8 cellular contexts compared by ENCODE assay signal in the genomic region with DNA sequence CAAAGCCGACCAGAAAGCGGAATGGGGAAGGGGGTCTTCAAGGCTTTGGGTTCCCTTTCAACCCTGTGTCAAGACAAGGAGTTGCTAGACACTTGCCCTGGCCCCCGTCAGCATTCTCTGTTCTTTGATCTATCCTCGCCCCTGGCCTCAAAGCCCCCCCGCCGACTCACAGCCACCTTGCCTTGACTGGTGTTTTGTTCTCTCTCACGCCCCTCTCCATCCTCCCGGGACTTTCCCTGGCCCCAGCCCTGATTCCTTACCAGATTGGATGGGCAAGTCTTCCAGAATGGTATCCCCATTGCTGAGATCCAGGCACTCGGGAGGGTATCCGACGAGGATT. TPM values are rescaled to one million over a fixed set of nuclear protein-coding genes. Genes with fewer than 3 reads are reported as not detected.
DNase-seq lines count a peak whose midpoint lies in the region; ATAC-seq and TF ChIP-seq lines count a peak whose summit lies in the region.

No MANE protein-coding gene starts in this region.

- 1% methylated on average over 11 of the region's 11 CpGs for WGBS in prostate gland

- ATAC-seq in GM21423 (IDR thresholded peaks at IDR 0.05; ENCODE audit: unreplicated experiment) (no peak), HG02840 (IDR thresholded peaks at IDR 0.05; ENCODE audit: low FRiP score, unreplicated experiment) (no peak)

- no peak for TF ChIP-seq POLR2A in prostate gland (IDR thresholded peaks at IDR 0.05)

- in situ Hi-C loops in GM13976 (cut with MboI; ENCODE audit: low sequenced_read_pairs, unreplicated experiment) = no loop called here

- DNase-seq in NCI-H1092 (lab: John Stamatoyannopoulos, UW) (peak; percentile 34), NCI-H1092 treated with DMSO at 0.1 percent for 48 hours (lab: John Stamatoyannopoulos, UW) (no peak), fibroblast of pulmonary artery (ENCODE audit: low read depth) (no peak), prostate gland (ENCODE audit: low spot score) (no peak), GM13976 (ENCODE audit: low spot score) (no peak)

- intact Hi-C loops in prostate gland (cut with DNase I) = no loop called here

- no peaks in the 10 kb centered on the region for H3K4me1 ChIP-seq in prostate gland (replicated peaks)

- peak overlapping the region; percentile 89 for H3K4me3 ChIP-seq in WI38 (ENCODE audit: low read depth, low read length)
- peak overlapping the region; percentile 100 for H3K4me3 ChIP-seq in fibroblast of pulmonary artery (replicated peaks; ENCODE audit: low read depth, low read length)
- H3K4me3 ChIP-seq in prostate gland = peak overlapping the region; percentile 75 to 87

- H3K27ac ChIP-seq in prostate gland = peak overlapping the region; percentile 89 to 95

- no peaks in the 10 kb centered on the region for H3K27me3 ChIP-seq in prostate gland (replicated peaks; ENCODE audit: insufficient read depth)

- H3K36me3 ChIP-seq in prostate gland = no peaks in the 10 kb centered on the region

- no peaks in the 10 kb centered on the region for H3K9me3 ChIP-seq in prostate gland

- TF ChIP-seq CTCF in WI38 (IDR thresholded peaks at IDR 0.05; ENCODE audit: low read depth, low read length) = no peak
- TF ChIP-seq CTCF in fibroblast of pulmonary artery (IDR thresholded peaks at IDR 0.05; ENCODE audit: low read length, missing control alignments) = no peak
- TF ChIP-seq CTCF in prostate gland (IDR thresholded peaks at IDR 0.05) = no peak
- no peak for TF ChIP-seq CTCF in GM13976 (IDR thresholded peaks at IDR 0.05; ENCODE audit: borderline replicate concordance, control extremely low read depth, extremely low read depth, insufficient read depth, missing control alignments)

RNA-seq across cellular contexts. Expression of a gene that starts 0.6 kb away (rescaled TPM):
- 10 to 100 TPM in 1 of 2 donors, 1 to 10 TPM in 1; 6.2 to 10.8 TPM for total RNA-seq in prostate gland

RNA-seq across cellular contexts. Expression of a gene that starts 2.7 kb away (rescaled TPM):
- total RNA-seq in prostate gland = 1 to 10 TPM; 5.6 to 6.1 TPM

RNA-seq across cellular contexts. Expression of a gene that starts 17.8 kb away (rescaled TPM):
- total RNA-seq in prostate gland = 100 to 1,000 TPM in 1 of 2 donors, 10 to 100 TPM in 1; 36.5 to 107 TPM

RNA-seq across cellular contexts. Expression of a gene that starts 38.3 kb away (rescaled TPM):
- total RNA-seq in prostate gland = under 1 TPM in 1 of 2 donors, not detected in 1; 0.23 TPM

RNA-seq across cellular contexts. Expression of a gene that starts 53.6 kb away (rescaled TPM):
- total RNA-seq in prostate gland = not detected
